ENCODE assay signal across 1 cellular context in genomic region chr10:97736902-97737769, GRCh38.
TF ChIP-seq lines count a peak whose summit lies in the region.

A gene with protein sequence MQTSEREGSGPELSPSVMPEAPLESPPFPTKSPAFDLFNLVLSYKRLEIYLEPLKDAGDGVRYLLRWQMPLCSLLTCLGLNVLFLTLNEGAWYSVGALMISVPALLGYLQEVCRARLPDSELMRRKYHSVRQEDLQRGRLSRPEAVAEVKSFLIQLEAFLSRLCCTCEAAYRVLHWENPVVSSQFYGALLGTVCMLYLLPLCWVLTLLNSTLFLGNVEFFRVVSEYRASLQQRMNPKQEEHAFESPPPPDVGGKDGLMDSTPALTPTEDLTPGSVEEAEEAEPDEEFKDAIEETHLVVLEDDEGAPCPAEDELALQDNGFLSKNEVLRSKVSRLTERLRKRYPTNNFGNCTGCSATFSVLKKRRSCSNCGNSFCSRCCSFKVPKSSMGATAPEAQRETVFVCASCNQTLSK (plus strand): TSS chr10:97737128. CDS start chr10:97738478, 1,350 bp downstream.

TF ChIP-seq in HepG2, 621 proteins besides CTCF, POLR2A, EP300 and RAD21 (continued from another document and continues in another):
- TF ChIP-seq ZNF407 (CRISPR knock-in tag; IDR thresholded peaks at IDR 0.05; ENCODE audit: not compliant biosample characterization) (no peak), HOXA3 (CRISPR knock-in tag; IDR thresholded peaks at IDR 0.05) (peak; percentile 91), RORA (CRISPR knock-in tag; IDR thresholded peaks at IDR 0.05) (no peak), ZNF260 (CRISPR knock-in tag; IDR thresholded peaks at IDR 0.05; ENCODE audit: borderline replicate concordance, low read depth) (0 out of 2 replicates have a peak, but pooled peaks have one; percentile 57), ZBTB1 (CRISPR knock-in tag; IDR thresholded peaks at IDR 0.05; ENCODE audit: borderline replicate concordance) (no peak; the same call in 1 of the 2 replicates), SP1 (IDR thresholded peaks at IDR 0.05) (no peak), SP1 (CRISPR knock-in tag; IDR thresholded peaks at IDR 0.05) (peak; percentile 66), ZFP41 (CRISPR knock-in tag; IDR thresholded peaks at IDR 0.05; ENCODE audit: borderline replicate concordance) (peak; percentile 90; the same call in 1 of the 2 replicates), ARID4A (CRISPR knock-in tag; IDR thresholded peaks at IDR 0.05; ENCODE audit: borderline replicate concordance) (peak; percentile 95), THYN1 (CRISPR knock-in tag; IDR thresholded peaks at IDR 0.05; ENCODE audit: borderline replicate concordance, low read depth) (no peak; the same call in 1 of the 2 replicates), NFRKB (IDR thresholded peaks at IDR 0.05) (no peak), RBFOX2 (IDR thresholded peaks at IDR 0.05; ENCODE audit: low read depth, low read length) (peak; percentile 96), ZNF879 (CRISPR knock-in tag; IDR thresholded peaks at IDR 0.05) (peak; percentile 97), ZNF615 (CRISPR knock-in tag; IDR thresholded peaks at IDR 0.05; ENCODE audit: borderline replicate concordance) (0 out of 2 replicates have a peak, but pooled peaks have one; percentile 81), BRD4 (CRISPR knock-in tag; IDR thresholded peaks at IDR 0.05) (peak; percentile 53), ZNF614 (CRISPR knock-in tag; IDR thresholded peaks at IDR 0.05; ENCODE audit: borderline replicate concordance) (peak; percentile 88), MAZ (IDR thresholded peaks at IDR 0.05; ENCODE audit: borderline replicate concordance, low read depth, low read length) (no peak), MAZ (CRISPR knock-in tag; IDR thresholded peaks at IDR 0.05; ENCODE audit: low read depth) (peak; percentile 86), ZNF577 (CRISPR knock-in tag; IDR thresholded peaks at IDR 0.05; ENCODE audit: borderline replicate concordance, low read depth) (no peak), SSRP1 (CRISPR knock-in tag; IDR thresholded peaks at IDR 0.05) (no peak), PPARG (CRISPR knock-in tag; conservative IDR thresholded peaks at IDR 0.05) (peak; percentile 80), SNRNP70 (IDR thresholded peaks at IDR 0.05; ENCODE audit: low read depth, low read length) (no peak), ZNF792 (CRISPR knock-in tag; IDR thresholded peaks at IDR 0.05) (peak; percentile 96), HNRNPUL1 (IDR thresholded peaks at IDR 0.05; ENCODE audit: low read depth, low read length) (no peak), RXRA (CRISPR knock-in tag; IDR thresholded peaks at IDR 0.05) (peak; percentile 36), ZNF547 (CRISPR knock-in tag; IDR thresholded peaks at IDR 0.05) (peak; percentile 98), ZNF616 (CRISPR knock-in tag; IDR thresholded peaks at IDR 0.05; ENCODE audit: low read depth) (peak; percentile 98), POLR2G (IDR thresholded peaks at IDR 0.05; ENCODE audit: low read depth, low read length) (peak; percentile 88), ZNF446 (CRISPR knock-in tag; IDR thresholded peaks at IDR 0.05) (peak; percentile 99), ZNF563 (CRISPR knock-in tag; IDR thresholded peaks at IDR 0.05) (peak; percentile 99)
- TF ChIP-seq, protein P1, sequence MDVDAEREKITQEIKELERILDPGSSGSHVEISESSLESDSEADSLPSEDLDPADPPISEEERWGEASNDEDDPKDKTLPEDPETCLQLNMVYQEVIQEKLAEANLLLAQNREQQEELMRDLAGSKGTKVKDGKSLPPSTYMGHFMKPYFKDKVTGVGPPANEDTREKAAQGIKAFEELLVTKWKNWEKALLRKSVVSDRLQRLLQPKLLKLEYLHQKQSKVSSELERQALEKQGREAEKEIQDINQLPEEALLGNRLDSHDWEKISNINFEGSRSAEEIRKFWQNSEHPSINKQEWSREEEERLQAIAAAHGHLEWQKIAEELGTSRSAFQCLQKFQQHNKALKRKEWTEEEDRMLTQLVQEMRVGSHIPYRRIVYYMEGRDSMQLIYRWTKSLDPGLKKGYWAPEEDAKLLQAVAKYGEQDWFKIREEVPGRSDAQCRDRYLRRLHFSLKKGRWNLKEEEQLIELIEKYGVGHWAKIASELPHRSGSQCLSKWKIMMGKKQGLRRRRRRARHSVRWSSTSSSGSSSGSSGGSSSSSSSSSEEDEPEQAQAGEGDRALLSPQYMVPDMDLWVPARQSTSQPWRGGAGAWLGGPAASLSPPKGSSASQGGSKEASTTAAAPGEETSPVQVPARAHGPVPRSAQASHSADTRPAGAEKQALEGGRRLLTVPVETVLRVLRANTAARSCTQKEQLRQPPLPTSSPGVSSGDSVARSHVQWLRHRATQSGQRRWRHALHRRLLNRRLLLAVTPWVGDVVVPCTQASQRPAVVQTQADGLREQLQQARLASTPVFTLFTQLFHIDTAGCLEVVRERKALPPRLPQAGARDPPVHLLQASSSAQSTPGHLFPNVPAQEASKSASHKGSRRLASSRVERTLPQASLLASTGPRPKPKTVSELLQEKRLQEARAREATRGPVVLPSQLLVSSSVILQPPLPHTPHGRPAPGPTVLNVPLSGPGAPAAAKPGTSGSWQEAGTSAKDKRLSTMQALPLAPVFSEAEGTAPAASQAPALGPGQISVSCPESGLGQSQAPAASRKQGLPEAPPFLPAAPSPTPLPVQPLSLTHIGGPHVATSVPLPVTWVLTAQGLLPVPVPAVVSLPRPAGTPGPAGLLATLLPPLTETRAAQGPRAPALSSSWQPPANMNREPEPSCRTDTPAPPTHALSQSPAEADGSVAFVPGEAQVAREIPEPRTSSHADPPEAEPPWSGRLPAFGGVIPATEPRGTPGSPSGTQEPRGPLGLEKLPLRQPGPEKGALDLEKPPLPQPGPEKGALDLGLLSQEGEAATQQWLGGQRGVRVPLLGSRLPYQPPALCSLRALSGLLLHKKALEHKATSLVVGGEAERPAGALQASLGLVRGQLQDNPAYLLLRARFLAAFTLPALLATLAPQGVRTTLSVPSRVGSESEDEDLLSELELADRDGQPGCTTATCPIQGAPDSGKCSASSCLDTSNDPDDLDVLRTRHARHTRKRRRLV (CRISPR knock-in tag; IDR thresholded peaks at IDR 0.05), result peak; percentile 82
- TF ChIP-seq, protein P2, sequence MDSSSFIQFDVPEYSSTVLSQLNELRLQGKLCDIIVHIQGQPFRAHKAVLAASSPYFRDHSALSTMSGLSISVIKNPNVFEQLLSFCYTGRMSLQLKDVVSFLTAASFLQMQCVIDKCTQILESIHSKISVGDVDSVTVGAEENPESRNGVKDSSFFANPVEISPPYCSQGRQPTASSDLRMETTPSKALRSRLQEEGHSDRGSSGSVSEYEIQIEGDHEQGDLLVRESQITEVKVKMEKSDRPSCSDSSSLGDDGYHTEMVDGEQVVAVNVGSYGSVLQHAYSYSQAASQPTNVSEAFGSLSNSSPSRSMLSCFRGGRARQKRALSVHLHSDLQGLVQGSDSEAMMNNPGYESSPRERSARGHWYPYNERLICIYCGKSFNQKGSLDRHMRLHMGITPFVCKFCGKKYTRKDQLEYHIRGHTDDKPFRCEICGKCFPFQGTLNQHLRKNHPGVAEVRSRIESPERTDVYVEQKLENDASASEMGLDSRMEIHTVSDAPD (CRISPR knock-in tag; IDR thresholded peaks at IDR 0.05), result peak; percentile 88
- TF ChIP-seq, protein P3, sequence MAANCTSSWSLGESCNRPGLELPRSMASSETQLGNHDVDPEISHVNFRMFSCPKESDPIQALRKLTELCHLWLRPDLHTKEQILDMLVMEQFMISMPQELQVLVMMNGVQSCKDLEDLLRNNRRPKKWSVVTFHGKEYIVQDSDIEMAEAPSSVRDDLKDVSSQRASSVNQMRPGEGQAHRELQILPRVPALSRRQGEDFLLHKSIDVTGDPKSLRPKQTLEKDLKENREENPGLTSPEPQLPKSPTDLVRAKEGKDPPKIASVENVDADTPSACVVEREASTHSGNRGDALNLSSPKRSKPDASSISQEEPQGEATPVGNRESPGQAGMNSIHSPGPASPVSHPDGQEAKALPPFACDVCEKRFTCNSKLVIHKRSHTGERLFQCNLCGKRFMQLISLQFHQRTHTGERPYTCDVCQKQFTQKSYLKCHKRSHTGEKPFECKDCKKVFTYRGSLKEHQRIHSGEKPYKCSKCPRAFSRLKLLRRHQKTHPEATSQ (CRISPR knock-in tag; IDR thresholded peaks at IDR 0.05; ENCODE audit: borderline replicate concordance), result peak; percentile 99
- TF ChIP-seq, protein P4, sequence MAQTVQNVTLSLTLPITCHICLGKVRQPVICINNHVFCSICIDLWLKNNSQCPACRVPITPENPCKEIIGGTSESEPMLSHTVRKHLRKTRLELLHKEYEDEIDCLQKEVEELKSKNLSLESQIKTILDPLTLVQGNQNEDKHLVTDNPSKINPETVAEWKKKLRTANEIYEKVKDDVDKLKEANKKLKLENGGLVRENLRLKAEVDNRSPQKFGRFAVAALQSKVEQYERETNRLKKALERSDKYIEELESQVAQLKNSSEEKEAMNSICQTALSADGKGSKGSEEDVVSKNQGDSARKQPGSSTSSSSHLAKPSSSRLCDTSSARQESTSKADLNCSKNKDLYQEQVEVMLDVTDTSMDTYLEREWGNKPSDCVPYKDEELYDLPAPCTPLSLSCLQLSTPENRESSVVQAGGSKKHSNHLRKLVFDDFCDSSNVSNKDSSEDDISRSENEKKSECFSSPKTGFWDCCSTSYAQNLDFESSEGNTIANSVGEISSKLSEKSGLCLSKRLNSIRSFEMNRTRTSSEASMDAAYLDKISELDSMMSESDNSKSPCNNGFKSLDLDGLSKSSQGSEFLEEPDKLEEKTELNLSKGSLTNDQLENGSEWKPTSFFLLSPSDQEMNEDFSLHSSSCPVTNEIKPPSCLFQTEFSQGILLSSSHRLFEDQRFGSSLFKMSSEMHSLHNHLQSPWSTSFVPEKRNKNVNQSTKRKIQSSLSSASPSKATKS (CRISPR knock-in tag; IDR thresholded peaks at IDR 0.05), result no peak
